29 cellular contexts compared by ENCODE assay signal in the genomic region with DNA sequence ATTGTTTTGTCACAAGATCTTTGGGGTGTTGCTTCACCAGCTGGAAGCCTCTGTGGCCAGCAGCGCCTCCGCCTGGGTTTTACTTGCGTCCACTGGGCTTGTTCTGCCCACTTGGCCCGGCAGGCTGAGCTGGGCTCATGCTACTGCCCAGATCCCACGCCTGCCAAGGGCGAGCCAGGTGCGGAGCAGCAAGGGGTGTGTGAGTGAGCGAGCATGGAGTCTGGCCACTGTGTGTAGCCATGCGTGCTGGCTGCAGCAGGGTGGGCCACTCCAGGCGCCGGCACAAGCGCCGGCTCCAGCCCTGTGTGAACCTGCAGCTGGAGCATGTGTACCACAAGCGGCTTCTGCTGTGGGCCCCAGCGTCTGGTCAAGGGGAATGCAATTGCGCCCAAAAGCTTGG.
"Had no signal": no experiment of that assay in that cellular context is flagged by ENCODE, and none has a peak within 500 bp of the region (broad histone marks: within the 10 kb centered on the region; RNA-seq: fewer than 3 reads in every experiment).

No MANE protein-coding gene starts in this region.

- H3K4me3 ChIP-seq: left lung, lower lobe of right lung, sigmoid colon, spleen, tibial nerve, uterus had no signal

- ATAC-seq: left colon; left lung; naive thymus-derived CD8-positive, alpha-beta T cell; stimulated activated memory B cell treated with anti-CD40 and anti-IgM and Interleukin-4, amounts not matched to agents 10 μg/mL and 1 μg/mL and 100 μg/mL, for 72 hours; stimulated activated naive CD8-positive, alpha-beta T cell treated with anti-CD3 and anti-CD28 coated beads, Interleukin-15, amount 100 ng/mL, for 72 hours had no signal

- DNase-seq: hypothalamus; immature natural killer cell; kidney; left colon; left lung; lower lobe of right lung; mammary epithelial cell; mesenchymal stem cell; naive thymus-derived CD8-positive, alpha-beta T cell; occipital lobe; retina; right cardiac atrium; sigmoid colon; small intestine; spleen; stimulated activated CD4-positive, alpha-beta T cell treated with anti-CD3 and anti-CD28 coated beads, Interleukin-4, amount 100 ng/mL, for 24 hours; stimulated activated naive CD4-positive, alpha-beta T cell treated with Interleukin-2 at 50 U/mL for 16 hours; stimulated activated naive CD8-positive, alpha-beta T cell treated with anti-CD3 and anti-CD28 coated beads, Interleukin-15, amount 100 ng/mL, for 72 hours; substantia nigra; uterus had no signal

- H3K9me3 Mint-ChIP-seq: immature natural killer cell; naive thymus-derived CD8-positive, alpha-beta T cell; neural crest cell; stimulated activated memory B cell treated with anti-CD40 and anti-IgM and Interleukin-4, amounts not matched to agents 10 μg/mL and 1 μg/mL and 100 μg/mL, for 72 hours; stimulated activated naive CD8-positive, alpha-beta T cell treated with anti-CD3 and anti-CD28 coated beads, Interleukin-15, amount 100 ng/mL, for 72 hours had no signal

- H3K36me3 ChIP-seq: left lung, lower lobe of right lung, neutrophil, sigmoid colon, spleen, tibial nerve, uterus had no signal

- H3K27me3 Mint-ChIP-seq: stimulated activated memory B cell treated with anti-CD40 and anti-IgM and Interleukin-4, amounts not matched to agents 10 μg/mL and 1 μg/mL and 100 μg/mL, for 72 hours; type B pancreatic cell had no signal

- H3K9me3 ChIP-seq: left lung, lower lobe of right lung, neutrophil, sigmoid colon, spleen, tibial nerve, uterus had no signal

- H3K27ac Mint-ChIP-seq: immature natural killer cell; naive thymus-derived CD8-positive, alpha-beta T cell; nephron; progenitor cell of endocrine pancreas; stimulated activated memory B cell treated with anti-CD40 and anti-IgM and Interleukin-4, amounts not matched to agents 10 μg/mL and 1 μg/mL and 100 μg/mL, for 72 hours; type B pancreatic cell had no signal

- H3K27me3 ChIP-seq: neutrophil, sigmoid colon, tibial nerve, uterus had no signal

- H3K4me1 ChIP-seq: left lung, lower lobe of right lung, parathyroid adenoma, sigmoid colon, spleen, tibial nerve, uterus had no signal

- FAIRE-seq: islet of Langerhans, kidney, small intestine had no signal

- H3K4me3 Mint-ChIP-seq: immature natural killer cell; naive thymus-derived CD8-positive, alpha-beta T cell; nephron; neural crest cell; stimulated activated memory B cell treated with anti-CD40 and anti-IgM and Interleukin-4, amounts not matched to agents 10 μg/mL and 1 μg/mL and 100 μg/mL, for 72 hours; stimulated activated naive CD8-positive, alpha-beta T cell treated with anti-CD3 and anti-CD28 coated beads, Interleukin-15, amount 100 ng/mL, for 72 hours; type B pancreatic cell had no signal

- H3K4me1 Mint-ChIP-seq: immature natural killer cell; naive thymus-derived CD8-positive, alpha-beta T cell; stimulated activated memory B cell treated with anti-CD40 and anti-IgM and Interleukin-4, amounts not matched to agents 10 μg/mL and 1 μg/mL and 100 μg/mL, for 72 hours; stimulated activated naive CD8-positive, alpha-beta T cell treated with anti-CD3 and anti-CD28 coated beads, Interleukin-15, amount 100 ng/mL, for 72 hours had no signal

- H3K36me3 Mint-ChIP-seq: immature natural killer cell; naive thymus-derived CD8-positive, alpha-beta T cell; stimulated activated memory B cell treated with anti-CD40 and anti-IgM and Interleukin-4, amounts not matched to agents 10 μg/mL and 1 μg/mL and 100 μg/mL, for 72 hours had no signal

- H3K27ac ChIP-seq: left lung, lower lobe of right lung, neutrophil, parathyroid adenoma, sigmoid colon, spleen, tibial nerve, uterus had no signal
